8 cellular contexts compared by ENCODE assay signal in the genomic region with DNA sequence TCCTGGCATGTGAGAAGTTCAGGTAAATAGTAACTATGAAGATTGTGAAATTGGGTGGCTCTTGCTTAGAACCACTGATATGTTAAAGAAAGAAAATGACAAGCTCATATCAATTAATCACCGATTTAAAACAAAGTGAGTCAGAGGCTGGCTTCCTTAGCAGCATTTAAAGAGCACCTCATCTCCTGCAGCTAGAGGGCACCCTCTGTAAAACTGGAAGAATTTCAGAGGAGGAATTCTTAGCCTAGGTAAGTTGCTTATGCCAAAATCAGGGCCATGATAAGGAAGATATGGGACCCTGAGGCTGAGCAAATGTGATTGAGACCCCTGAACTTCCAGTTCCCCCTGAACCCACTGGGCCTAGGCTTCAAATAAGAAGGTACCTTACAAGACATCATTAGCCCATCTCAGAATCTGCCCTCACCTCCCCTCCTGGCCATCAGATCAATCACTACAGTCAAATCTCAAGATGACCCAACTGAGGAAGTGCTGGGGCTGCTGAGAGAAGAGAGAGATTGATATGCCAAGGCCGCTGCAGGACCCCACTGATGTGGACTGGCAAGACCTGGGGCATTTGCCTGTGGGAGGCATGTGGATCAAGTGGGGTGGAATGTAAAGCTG. TPM values are rescaled to one million over a fixed set of nuclear protein-coding genes. Genes with fewer than 3 reads are reported as not detected.
DNase-seq lines count a peak whose midpoint lies in the region; ATAC-seq, FAIRE-seq and TF ChIP-seq lines count a peak whose summit lies in the region.

No MANE protein-coding gene starts in this region.

- intact Hi-C loops in sciatic nerve (cut with DNase I): no loop called here

- TF ChIP-seq CTCF in brain microvascular endothelial cell (IDR thresholded peaks at IDR 0.05; ENCODE audit: low read depth, low read length, missing control alignments): peak; percentile 73

- in situ Hi-C loops in brain microvascular endothelial cell (cut with HindIII; ENCODE audit: low pct_ligation_motif_present, low sequenced_read_pairs): no loop called here

- no peak overlapping the region for H3K4me3 Mint-ChIP-seq in memory B cell

- H3K4me3 ChIP-seq in brain microvascular endothelial cell (ENCODE audit: low read depth, low read length): no peak overlapping the region

- H3K36me3 ChIP-seq in brain microvascular endothelial cell (replicated peaks): no peaks in the 10 kb centered on the region

- H3K27me3 Mint-ChIP-seq in memory B cell: peaks cover 6% of the 10 kb centered on the region

- no peaks in the 10 kb centered on the region for H3K36me3 Mint-ChIP-seq in memory B cell

- peak; percentile 53 for DNase-seq in stimulated activated CD4-positive, alpha-beta T cell treated with anti-CD3 and anti-CD28 coated beads, Interleukin-15, amount 100 ng/mL, for 24 hours
- no peak for DNase-seq in stimulated activated CD4-positive, alpha-beta T cell treated with anti-CD3 and anti-CD28 coated beads, Interleukin-2, amount 100 ng/mL, for 48 hours
- DNase-seq in RCC 7860 (ENCODE audit: low spot score) (peak; percentile 11), brain microvascular endothelial cell (peak; percentile 26), memory B cell (ENCODE audit: low spot score in 2 of 2) (no peak), sciatic nerve (ENCODE audit: low spot score) (no peak)

- no peaks in the 10 kb centered on the region for H3K9me3 Mint-ChIP-seq in memory B cell

- no peak overlapping the region for H3K27ac ChIP-seq in brain microvascular endothelial cell

- FAIRE-seq in RCC 7860 (lab: Jason Lieb, UNC): no peak

- H3K27me3 ChIP-seq in brain microvascular endothelial cell (replicated peaks): no peaks in the 10 kb centered on the region

- H3K27ac Mint-ChIP-seq in memory B cell: no peak overlapping the region

- ATAC-seq in memory B cell (ENCODE audit: low read depth) (peak; percentile 47), HG03025 (IDR thresholded peaks at IDR 0.05; ENCODE audit: low FRiP score, unreplicated experiment) (no peak), sciatic nerve (no peak), HG02981 (IDR thresholded peaks at IDR 0.05; ENCODE audit: unreplicated experiment) (no peak)

- peaks cover 2% of the 10 kb centered on the region for H3K4me1 Mint-ChIP-seq in memory B cell

RNA-seq across cellular contexts. Expression of a gene that starts 8.6 kb away (rescaled TPM):
- 2.5 TPM for total RNA-seq in sciatic nerve

RNA-seq across cellular contexts. Expression of a gene that starts 31.8 kb away (rescaled TPM):
- 49.6 TPM for total RNA-seq in sciatic nerve

RNA-seq across cellular contexts. Expression of a gene that starts 43.8 kb away (rescaled TPM):
- total RNA-seq in sciatic nerve: 2.7 TPM

RNA-seq across cellular contexts. Expression of a gene that starts 46.6 kb away (rescaled TPM):
- total RNA-seq in sciatic nerve: 3.8 TPM

RNA-seq across cellular contexts. Expression of a gene that starts 48.2 kb away (rescaled TPM):
- 1.2 TPM for total RNA-seq in sciatic nerve

Comparison
In these comparisons a context has a peak if more than half of its experiments do, and no peak if none do; other contexts are left out.
1. DNase-seq: peak in stimulated activated CD4-positive, alpha-beta T cell treated with anti-CD3 and anti-CD28 coated beads, Interleukin-15, amount 100 ng/mL, for 24 hours (single experiment), RCC 7860 (single experiment) and brain microvascular endothelial cell (single experiment); none in stimulated activated CD4-positive, alpha-beta T cell treated with anti-CD3 and anti-CD28 coated beads, Interleukin-2, amount 100 ng/mL, for 48 hours (0 of 2), memory B cell (0 of 2) and sciatic nerve (single experiment).